ENCODE assay signal across 8 cellular contexts in genomic region chr7:44699598-44699997, GRCh38. TPM values are rescaled to one million over a fixed set of nuclear protein-coding genes. Genes with fewer than 3 reads are reported as not detected.
DNase-seq lines count a peak whose midpoint lies in the region; ATAC-seq, FAIRE-seq and TF ChIP-seq lines count a peak whose summit lies in the region.
"Not testable (repeated sequence)": the region's sequence is repeated elsewhere in the genome, so short reads cannot be mapped to it uniquely, and the experiment has no call there.

No MANE protein-coding gene starts in this region.

- peaks cover 62 to 72% of the 10 kb centered on the region in 2 donors for H3K36me3 Mint-ChIP-seq in CD4-positive, alpha-beta memory T cell
- H3K36me3 Mint-ChIP-seq in activated B cell treated with CpG ODN at 0.5 μM for 24 hours (ENCODE audit: low read depth) (peaks cover 79% of the 10 kb centered on the region), endothelial cell (ENCODE audit: low read depth, unreplicated experiment) (peaks cover 51% of the 10 kb centered on the region)
- H3K36me3 Mint-ChIP-seq in activated T-helper 17 cell treated with anti-CD3 and anti-CD28 coated beads, Interleukin-2, amount 50 U/mL, for 72 hours (ENCODE audit: low read depth) = peaks cover 97% of the 10 kb centered on the region
- peaks cover 80 to 88% of the 10 kb centered on the region in 2 donors for H3K36me3 Mint-ChIP-seq in stimulated activated naive B cell treated with anti-CD40 and anti-IgM and Interleukin-4, amounts not matched to agents 10 μg/mL and 1 μg/mL and 100 μg/mL, for 72 hours

- not testable (repeated sequence) for H3K4me1 Mint-ChIP-seq in CD4-positive, alpha-beta memory T cell; activated B cell treated with CpG ODN at 0.5 μM for 24 hours; activated T-helper 17 cell treated with anti-CD3 and anti-CD28 coated beads, Interleukin-2, amount 50 U/mL, for 72 hours; endothelial cell (ENCODE audit: unreplicated experiment); stimulated activated naive B cell treated with anti-CD40 and anti-IgM and Interleukin-4, amounts not matched to agents 10 μg/mL and 1 μg/mL and 100 μg/mL, for 72 hours

- H4K20me1 ChIP-seq in K562 (replicated peaks; ENCODE audit: control insufficient read depth, insufficient read depth, low read length) = not testable (repeated sequence)

- H3K36me3 ChIP-seq in CD4-positive, alpha-beta memory T cell (ENCODE audit: insufficient read depth, low read length) = peaks cover 65% of the 10 kb centered on the region
- peaks cover 0 to 40% of the 10 kb centered on the region in 2 experiments; a peak in 1 of 3 replicates for H3K36me3 ChIP-seq in HEK293 (ENCODE audit: control insufficient read depth in 2 of 2, insufficient read depth in 1 of 2, low read length in 2 of 2)
- H3K36me3 ChIP-seq in K562 (ENCODE audit: control insufficient read depth, insufficient read depth, low read length) = peaks cover 70% of the 10 kb centered on the region
- H3K36me3 ChIP-seq in gastrocnemius medialis = peaks cover 8 to 84% of the 10 kb centered on the region in 2 donors

- not testable (repeated sequence) for TF ChIP-seq CTCF in HEK293 (tag by site-specific recombination; IDR thresholded peaks at IDR 0.05); activated B cell treated with CpG ODN at 0.5 μM for 24 hours (IDR thresholded peaks at IDR 0.05); K562 (IDR thresholded peaks at IDR 0.05 in 2 of 3, conservative IDR thresholded peaks at IDR 0.05 in 1 of 3; ENCODE audit: insufficient read depth in 2 of 3, low read depth in 1 of 3, low read length in 3 of 3); endothelial cell (IDR thresholded peaks at IDR 0.05; ENCODE audit: unreplicated experiment); gastrocnemius medialis (IDR thresholded peaks at IDR 0.05 in 4 of 5, conservative IDR thresholded peaks at IDR 0.05 in 1 of 5)

- CTCF ChIA-PET in CD4-positive, alpha-beta memory T cell (lab: Charles Lee; ENCODE audit: partially characterized antibody) = interaction anchor here (0.6 kb wide), 1 partner anchor 159 kb away, joined by 4 read pairs; no protein-coding TSS in a partner anchor
- CTCF ChIA-PET in HEK293 (lab: Yijun Ruan, JAX); activated B cell treated with CpG ODN at 0.5 μM for 24 hours (lab: Charles Lee); K562 (lab: Yijun Ruan, JAX; ENCODE audit: low intra/inter-chr PET ratio): not testable (repeated sequence)

- FAIRE-seq in K562 (lab: Jason Lieb, UNC) = not testable (repeated sequence)

- not testable (repeated sequence) for DNase-seq in CD4-positive, alpha-beta memory T cell; activated B cell treated with CpG ODN at 0.5 μM for 24 hours; K562 (ENCODE audit: extremely low read depth in 1 of 4, low spot score in 3 of 4); endothelial cell (ENCODE audit: low spot score); stimulated activated naive B cell treated with anti-CD40 and anti-IgM and Interleukin-4, amounts not matched to agents 10 μg/mL and 1 μg/mL and 100 μg/mL, for 72 hours
- peak in 1 of 2 donors; percentile 8 for DNase-seq in gastrocnemius medialis

- H3K9me3 Mint-ChIP-seq in CD4-positive, alpha-beta memory T cell; activated B cell treated with CpG ODN at 0.5 μM for 24 hours; activated T-helper 17 cell treated with anti-CD3 and anti-CD28 coated beads, Interleukin-2, amount 50 U/mL, for 72 hours; endothelial cell (ENCODE audit: unreplicated experiment); stimulated activated naive B cell treated with anti-CD40 and anti-IgM and Interleukin-4, amounts not matched to agents 10 μg/mL and 1 μg/mL and 100 μg/mL, for 72 hours: not testable (repeated sequence)

- TF ChIP-seq EP300 in K562 (IDR thresholded peaks at IDR 0.05; ENCODE audit: low read length) = not testable (repeated sequence)

- in situ Hi-C loops in K562 (cut with MboI); gastrocnemius medialis (cut with MboI; ENCODE audit: low sequenced_read_pairs in 4 of 4): not testable (repeated sequence)

- TF ChIP-seq POLR2A in K562 (conservative IDR thresholded peaks at IDR 0.05); gastrocnemius medialis (IDR thresholded peaks at IDR 0.05): not testable (repeated sequence)

- not testable (repeated sequence) for H3K4me3 ChIP-seq in CD4-positive, alpha-beta memory T cell (ENCODE audit: low read length in 2 of 2); HEK293 (ENCODE audit: low read depth, low read length); K562; gastrocnemius medialis

- POLR2A ChIA-PET in CD4-positive, alpha-beta memory T cell (lab: Charles Lee; ENCODE audit: partially characterized antibody); HEK293 (lab: Yijun Ruan, JAX): not testable (repeated sequence)
- POLR2A ChIA-PET in activated B cell treated with CpG ODN at 0.5 μM for 24 hours (lab: Charles Lee) = interaction anchor here (0.7 to 1.2 kb wide), 2 partner anchors 41 to 62 kb away, joined by 3 to 10 read pairs; no protein-coding TSS in a partner anchor
- POLR2A ChIA-PET in K562 (lab: Yijun Ruan, JAX) = interaction anchor here (0.7 kb wide), 1 partner anchor 49 kb away, joined by 3 read pairs; no protein-coding TSS in a partner anchor

- not testable (repeated sequence) for H3K27me3 Mint-ChIP-seq in CD4-positive, alpha-beta memory T cell; activated B cell treated with CpG ODN at 0.5 μM for 24 hours; activated T-helper 17 cell treated with anti-CD3 and anti-CD28 coated beads, Interleukin-2, amount 50 U/mL, for 72 hours; endothelial cell (ENCODE audit: unreplicated experiment); stimulated activated naive B cell treated with anti-CD40 and anti-IgM and Interleukin-4, amounts not matched to agents 10 μg/mL and 1 μg/mL and 100 μg/mL, for 72 hours

- H3K9me3 ChIP-seq in CD4-positive, alpha-beta memory T cell (ENCODE audit: control insufficient read depth in 1 of 2, low read length in 2 of 2); HEK293 (ENCODE audit: control insufficient read depth, insufficient read depth, low read depth, low read length); K562 (replicated peaks; ENCODE audit: control insufficient read depth, insufficient read depth, low read depth, low read length); gastrocnemius medialis: not testable (repeated sequence)

- WGBS in K562 (ENCODE audit: insufficient coverage, low coverage, missing lambda C conversion rate) = 86% methylated on average over 2 of the region's 2 CpGs

- intact Hi-C loops in CD4-positive, alpha-beta memory T cell (cut with micrococcal nuclease); activated B cell treated with CpG ODN at 0.5 μM for 24 hours (cut with micrococcal nuclease); K562 (cut with micrococcal nuclease); gastrocnemius medialis (cut with DNase I; ENCODE audit: low total_unique reads): not testable (repeated sequence)

- not testable (repeated sequence) for H3K9ac ChIP-seq in K562 (ENCODE audit: insufficient read depth in 1 of 2, low read depth in 2 of 2, low read length in 2 of 2)

- not testable (repeated sequence) for ATAC-seq in activated B cell treated with CpG ODN at 0.5 μM for 24 hours (ENCODE audit: low read depth); activated T-helper 17 cell treated with anti-CD3 and anti-CD28 coated beads, Interleukin-2, amount 50 U/mL, for 72 hours (replicated peaks); K562; gastrocnemius medialis; stimulated activated naive B cell treated with anti-CD40 and anti-IgM and Interleukin-4, amounts not matched to agents 10 μg/mL and 1 μg/mL and 100 μg/mL, for 72 hours (replicated peaks)

- not testable (repeated sequence) for BruUV-seq in K562 (replicated peaks; lab: Mats Ljungman, UMichigan)

- H3K27me3 ChIP-seq in CD4-positive, alpha-beta memory T cell (ENCODE audit: insufficient read depth, low read length); K562 (ENCODE audit: control insufficient read depth in 2 of 2, insufficient read depth in 2 of 2, low read length in 2 of 2); gastrocnemius medialis: not testable (repeated sequence)

- peak overlapping the region in 5 of 7 donors; percentile 18 to 89 (median 71) for H3K27ac Mint-ChIP-seq in CD4-positive, alpha-beta memory T cell
- H3K27ac Mint-ChIP-seq in activated B cell treated with CpG ODN at 0.5 μM for 24 hours = peak overlapping the region; percentile 30
- peak overlapping the region; percentile 57 for H3K27ac Mint-ChIP-seq in activated T-helper 17 cell treated with anti-CD3 and anti-CD28 coated beads, Interleukin-2, amount 50 U/mL, for 72 hours
- not testable (repeated sequence) for H3K27ac Mint-ChIP-seq in endothelial cell (ENCODE audit: unreplicated experiment)
- peak overlapping the region; percentile 14 for H3K27ac Mint-ChIP-seq in stimulated activated naive B cell treated with anti-CD40 and anti-IgM and Interleukin-4, amounts not matched to agents 10 μg/mL and 1 μg/mL and 100 μg/mL, for 72 hours

- TF ChIP-seq RAD21 in K562 (CRISPR knock-in tag; conservative IDR thresholded peaks at IDR 0.05 in 1 of 2, IDR thresholded peaks at IDR 0.05 in 1 of 2) = not testable (repeated sequence)

- H3K4me2 ChIP-seq in K562 (ENCODE audit: insufficient read depth, low read length) = not testable (repeated sequence)

- H2AFZ ChIP-seq in K562 (ENCODE audit: low read depth, low read length) = not testable (repeated sequence)

- H3K4me1 ChIP-seq in CD4-positive, alpha-beta memory T cell (ENCODE audit: insufficient read depth, low read length); HEK293 (ENCODE audit: control insufficient read depth, insufficient read depth, low read length); K562 (replicated peaks in 1 of 2; ENCODE audit: control insufficient read depth in 2 of 2, insufficient read depth in 2 of 2, low read length in 2 of 2); gastrocnemius medialis: not testable (repeated sequence)

- H3K9me1 ChIP-seq in K562 (ENCODE audit: control insufficient read depth, insufficient read depth, low read length) = not testable (repeated sequence)

- H3K27ac ChIP-seq in CD4-positive, alpha-beta memory T cell (ENCODE audit: low read depth, low read length); HEK293 (ENCODE audit: extremely low read depth, low read depth, low read length); K562 (ENCODE audit: extremely low read depth, low read depth, low read length): not testable (repeated sequence)
- peak overlapping the region; percentile 62 to 92 (median 67) for H3K27ac ChIP-seq in gastrocnemius medialis

- H3K4me3 Mint-ChIP-seq in CD4-positive, alpha-beta memory T cell; activated B cell treated with CpG ODN at 0.5 μM for 24 hours; activated T-helper 17 cell treated with anti-CD3 and anti-CD28 coated beads, Interleukin-2, amount 50 U/mL, for 72 hours; stimulated activated naive B cell treated with anti-CD40 and anti-IgM and Interleukin-4, amounts not matched to agents 10 μg/mL and 1 μg/mL and 100 μg/mL, for 72 hours: not testable (repeated sequence)
- peak overlapping the region; percentile 73 for H3K4me3 Mint-ChIP-seq in endothelial cell (ENCODE audit: unreplicated experiment)

- not testable (repeated sequence) for H3K79me2 ChIP-seq in K562 (ENCODE audit: control insufficient read depth, insufficient read depth, low read length)

RNA-seq across cellular contexts. Expression of gene ZMIZ2, which starts 49.0 kb away (rescaled TPM):
- 100 to 1,000 TPM; 169 to 170 TPM for total RNA-seq in CD4-positive, alpha-beta memory T cell
- polyA plus RNA-seq in CD4-positive, alpha-beta memory T cell = 10 to 100 TPM in 1 of 2 donors, 1 to 10 TPM in 1; 1.1 to 12.1 TPM
- total RNA-seq in activated B cell treated with CpG ODN at 0.5 μM for 24 hours (378 and 440 TPM in 2 replicates), K562 (2014; rRNA removed) (4.5 and 8.0 TPM in 2 replicates), K562 (2014; rRNA removed; fragmentation: Illumina TruSeq; extraction: Trizol) (2.6 and 4.3 TPM in 2 replicates), K562 (2015; rRNA removed; fragmentation: Illumina TruSeq; extraction: Trizol) (4.9 and 5.9 TPM in 2 replicates), K562 (2021) (34.7 and 40.3 TPM in 2 replicates), endothelial cell (ENCODE audit: unreplicated experiment) (70.9 TPM), gastrocnemius medialis (10 to 100 TPM; 10.7 to 19.8 (median 14.0) TPM)
- 100 to 1,000 TPM in 1 of 2 donors, 10 to 100 TPM in 1; 88.7 to 134 TPM for total RNA-seq in activated T-helper 17 cell treated with anti-CD3 and anti-CD28 coated beads, Interleukin-2, amount 50 U/mL, for 72 hours
- total RNA-seq in K562 (2011; cell fraction: chromatin; rRNA removed; ENCODE audit: low replicate concordance) = 88.7 and 221 TPM in 2 replicates
- 115 and 124 TPM in 2 replicates for total RNA-seq in K562 (2011; cell fraction: nucleolus; rRNA removed)
- total RNA-seq in K562 (2011; cell fraction: nucleoplasm; rRNA removed) = 100 and 113 TPM in 2 replicates
- polyA plus RNA-seq in K562 (2011; rRNA removed) (5.2 and 12.7 TPM in 2 replicates), K562 (2014; fragmentation: Illumina TruSeq; extraction: Trizol) (15.5 and 22.3 TPM in 2 replicates), K562 (2014; fragmentation: Nextera tagmentation; extraction: Ambion mirVana) (under 1 TPM; 0.13 to 0.18 TPM), K562 (2014; rRNA removed) (19.1 and 20.0 TPM in 2 replicates)
- 3.5 and 5.4 TPM in 2 replicates for polyA plus RNA-seq in K562 (2011; cell fraction: cytosol; rRNA removed)
- polyA plus RNA-seq in K562 (2011; cell fraction: nucleus; rRNA removed) = 93.5 and 148 TPM in 2 replicates
- polyA plus RNA-seq in K562 (2012) = 39.3 and 55.6 TPM in 2 replicates
- polyA minus RNA-seq in K562 (2011; rRNA and poly(A)+ RNA removed) = 7.6 and 8.2 TPM in 2 replicates
- polyA minus RNA-seq in K562 (2011; cell fraction: cytosol; rRNA and poly(A)+ RNA removed) = 9.3 and 11.0 TPM in 2 replicates
- 36.5 and 37.0 TPM in 2 replicates for polyA minus RNA-seq in K562 (2011; cell fraction: nucleus; rRNA and poly(A)+ RNA removed)
